12 cellular contexts compared by ENCODE assay signal in genomic region chr5:27568811-27569210, GRCh38.
"Had no signal": no experiment of that assay in that cellular context is flagged by ENCODE, and none has a peak within 500 bp of the region (broad histone marks: within the 10 kb centered on the region; RNA-seq: fewer than 3 reads in every experiment).

No MANE protein-coding gene starts in this region.

- H3K27ac Mint-ChIP-seq: activated T-helper 17 cell treated with anti-CD3 and anti-CD28 coated beads, Interleukin-2, amount 50 U/mL, for 72 hours; brain; naive thymus-derived CD4-positive, alpha-beta T cell had no signal

- H3K27me3 Mint-ChIP-seq: activated T-helper 17 cell treated with anti-CD3 and anti-CD28 coated beads, Interleukin-2, amount 50 U/mL, for 72 hours; brain; naive thymus-derived CD4-positive, alpha-beta T cell had no signal

- H3K36me3 Mint-ChIP-seq: brain; naive thymus-derived CD4-positive, alpha-beta T cell had no signal

- H3K9me3 Mint-ChIP-seq: activated T-helper 17 cell treated with anti-CD3 and anti-CD28 coated beads, Interleukin-2, amount 50 U/mL, for 72 hours; brain had no signal

- H3K4me1 ChIP-seq: adrenal gland, stomach had no signal

- H3K4me1 Mint-ChIP-seq: activated T-helper 17 cell treated with anti-CD3 and anti-CD28 coated beads, Interleukin-2, amount 50 U/mL, for 72 hours; brain; naive thymus-derived CD4-positive, alpha-beta T cell had no signal

- H3K4me3 Mint-ChIP-seq: activated T-helper 17 cell treated with anti-CD3 and anti-CD28 coated beads, Interleukin-2, amount 50 U/mL, for 72 hours; brain; naive thymus-derived CD4-positive, alpha-beta T cell had no signal

- H3K36me3 ChIP-seq: adrenal gland, neutrophil, stomach had no signal

- H3K27ac ChIP-seq: adrenal gland, neutrophil, stomach had no signal

- H3K9me3 ChIP-seq: adrenal gland, neutrophil, stomach had no signal

- H3K27me3 ChIP-seq: adrenal gland, neutrophil, stomach had no signal

- H3K4me3 ChIP-seq: adrenal gland, stomach had no signal

- DNase-seq: activated CD4-positive, alpha-beta T cell treated with anti-CD3 and anti-CD28 coated beads, Interleukin-2, amount 50 U/mL, for 1 hour; activated naive CD4-positive, alpha-beta T cell treated with anti-CD3 and anti-CD28 coated beads, Interleukin-2, amount 50 U/mL, for 16 hours; activated T-cell treated with anti-CD3 and anti-CD28 coated beads for 4 hours; adrenal gland; hypothalamus; left colon; naive thymus-derived CD4-positive, alpha-beta T cell; stomach; T-helper 1 cell had no signal

- ATAC-seq: activated T-helper 17 cell treated with anti-CD3 and anti-CD28 coated beads, Interleukin-2, amount 50 U/mL, for 72 hours; left colon; naive thymus-derived CD4-positive, alpha-beta T cell had no signal
